ENCODE assay signal across 1 cellular context in the genomic region with DNA sequence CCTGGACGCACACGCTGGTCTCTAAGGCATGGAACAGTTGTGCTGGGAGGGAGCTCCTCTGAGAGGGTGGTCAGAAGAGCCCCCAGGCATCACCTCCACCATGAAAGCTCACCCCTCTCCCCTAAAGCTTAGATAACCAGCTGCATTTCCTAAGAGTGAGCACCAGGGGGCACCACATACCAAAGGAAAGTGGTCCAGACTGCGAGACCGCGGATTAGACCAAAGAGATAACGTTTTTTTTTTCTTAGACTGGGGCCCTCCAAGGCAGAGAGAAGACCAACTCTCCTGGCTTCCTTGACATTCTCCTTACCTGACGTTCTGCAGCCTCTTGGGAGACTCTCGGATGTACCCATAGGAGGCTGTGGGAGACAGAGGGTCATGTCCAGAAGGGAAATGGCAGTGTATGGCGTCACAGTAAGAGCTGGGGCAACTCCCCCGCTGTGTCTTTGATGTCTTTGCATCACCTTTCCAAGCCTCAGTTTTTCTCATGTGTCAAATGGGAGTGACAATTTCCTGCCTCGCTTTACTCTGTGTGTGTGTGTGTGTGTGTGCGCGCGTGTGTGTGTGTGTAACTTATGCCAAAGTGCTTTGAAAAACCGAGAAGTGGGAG.
TF ChIP-seq lines count a peak whose summit lies in the region.

No MANE protein-coding gene starts in this region.

TF ChIP-seq in HepG2, 621 proteins besides CTCF, POLR2A, EP300 and RAD21 (continued from another document):
- TF ChIP-seq, protein P1, sequence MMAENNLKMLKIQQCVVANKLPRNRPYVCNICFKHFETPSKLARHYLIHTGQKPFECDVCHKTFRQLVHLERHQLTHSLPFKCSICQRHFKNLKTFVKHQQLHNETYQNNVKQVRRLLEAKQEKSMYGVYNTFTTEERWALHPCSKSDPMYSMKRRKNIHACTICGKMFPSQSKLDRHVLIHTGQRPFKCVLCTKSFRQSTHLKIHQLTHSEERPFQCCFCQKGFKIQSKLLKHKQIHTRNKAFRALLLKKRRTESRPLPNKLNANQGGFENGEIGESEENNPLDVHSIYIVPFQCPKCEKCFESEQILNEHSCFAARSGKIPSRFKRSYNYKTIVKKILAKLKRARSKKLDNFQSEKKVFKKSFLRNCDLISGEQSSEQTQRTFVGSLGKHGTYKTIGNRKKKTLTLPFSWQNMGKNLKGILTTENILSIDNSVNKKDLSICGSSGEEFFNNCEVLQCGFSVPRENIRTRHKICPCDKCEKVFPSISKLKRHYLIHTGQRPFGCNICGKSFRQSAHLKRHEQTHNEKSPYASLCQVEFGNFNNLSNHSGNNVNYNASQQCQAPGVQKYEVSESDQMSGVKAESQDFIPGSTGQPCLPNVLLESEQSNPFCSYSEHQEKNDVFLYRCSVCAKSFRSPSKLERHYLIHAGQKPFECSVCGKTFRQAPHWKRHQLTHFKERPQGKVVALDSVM (CRISPR knock-in tag; IDR thresholded peaks at IDR 0.05): no peak
- no peak for TF ChIP-seq TMF1 (CRISPR knock-in tag; IDR thresholded peaks at IDR 0.05; ENCODE audit: low read depth)
- no peak for TF ChIP-seq ZKSCAN8 (CRISPR knock-in tag; IDR thresholded peaks at IDR 0.05; ENCODE audit: borderline replicate concordance)
- TF ChIP-seq STAG1 (CRISPR knock-in tag; IDR thresholded peaks at IDR 0.05): peak; percentile 93
- TF ChIP-seq ZNF773 (CRISPR knock-in tag; IDR thresholded peaks at IDR 0.05; ENCODE audit: borderline replicate concordance): no peak
- TF ChIP-seq XRCC5 (optimal IDR thresholded peaks at IDR 0.05; ENCODE audit: low read length): peak; percentile 23
- 0 out of 2 replicates have a peak, but pooled peaks have one; percentile 60 for TF ChIP-seq MIER2 (CRISPR knock-in tag; IDR thresholded peaks at IDR 0.05)
- TF ChIP-seq KMT2B (CRISPR knock-in tag; IDR thresholded peaks at IDR 0.05): no peak
- TF ChIP-seq SALL1 (CRISPR knock-in tag; IDR thresholded peaks at IDR 0.05): 0 out of 2 replicates have a peak, but pooled peaks have one; percentile 10
- peak; percentile 27 for TF ChIP-seq TEAD3 (CRISPR knock-in tag; optimal IDR thresholded peaks at IDR 0.05; ENCODE audit: borderline replicate concordance)
- no peak for TF ChIP-seq HNRNPLL (IDR thresholded peaks at IDR 0.05; ENCODE audit: low read depth, low read length, poor library complexity, severe bottlenecking)
- 0 out of 2 replicates have a peak, but pooled peaks have one; percentile 27 for TF ChIP-seq GATAD2A (CRISPR knock-in tag; IDR thresholded peaks at IDR 0.05)
- no peak for TF ChIP-seq SNAI1 (CRISPR knock-in tag; IDR thresholded peaks at IDR 0.05; ENCODE audit: borderline replicate concordance)
TF ChIP-seq in HepG2: peak in this region for 9.
